In genomic region chr1:20601123-20601825, GRCh38 we compare ENCODE assay signal across 15 cellular contexts. TPM values are rescaled to one million over a fixed set of nuclear protein-coding genes. Genes with fewer than 3 reads are reported as not detected.
DNase-seq lines count a peak whose midpoint lies in the region; ATAC-seq and TF ChIP-seq lines count a peak whose summit lies in the region.
"Had no signal": no experiment of that assay in that cellular context is flagged by ENCODE, and none has a peak within 500 bp of the region (broad histone marks: within the 10 kb centered on the region; RNA-seq: fewer than 3 reads in every experiment).

No MANE protein-coding gene starts in this region.

- H3K9ac ChIP-seq in HCT116 (ENCODE audit: low read length), result no peak overlapping the region

- peaks cover 17 to 53% of the 10 kb centered on the region in 2 experiments for H3K4me1 ChIP-seq in HCT116 (ENCODE audit: control insufficient read depth in 1 of 2, insufficient read depth in 2 of 2, low read length in 2 of 2)
- peaks cover 51% of the 10 kb centered on the region for H3K4me1 ChIP-seq in RWPE2 (ENCODE audit: insufficient read depth, poor library complexity, severe bottlenecking)
- H3K4me1 ChIP-seq: gastroesophageal sphincter had no signal

- CTCF ChIA-PET in HCT116 (lab: Charles Lee), result interaction anchor here (0.7 kb wide), 1 partner anchor 35 kb away, joined by 5 read pairs; no protein-coding TSS in a partner anchor

- BruUV-seq in HCT116 (replicated peaks; lab: Mats Ljungman, UMichigan), result no TSS peak

- H3K36me3 ChIP-seq in HCT116 (ENCODE audit: control insufficient read depth in 1 of 2, insufficient read depth in 2 of 2, low read length in 2 of 2), result no peaks in the 10 kb centered on the region
- peaks cover 6% of the 10 kb centered on the region; the same call in 1 of the 2 replicates for H3K36me3 ChIP-seq in RWPE2 (ENCODE audit: low read depth)
- H3K36me3 ChIP-seq: gastroesophageal sphincter had no signal

- ATAC-seq in HCT116 (no peak), RWPE2 (ENCODE audit: low read depth) (peak; percentile 32; the same call in 2 of the 3 replicates)
- ATAC-seq: activated T-cell treated with anti-CD3 and anti-CD28 coated beads, Interleukin-2, amount 50 U/mL, for 72 hours; gastroesophageal sphincter; GM12878 had no signal

- no peak overlapping the region for H2AFZ ChIP-seq in HCT116 (ENCODE audit: low read depth, low read length, poor library complexity, severe bottlenecking)

- no peaks in the 10 kb centered on the region for H3K9me2 ChIP-seq in HCT116 (ENCODE audit: insufficient read depth)

- no peaks in the 10 kb centered on the region for H3K27me3 ChIP-seq in HCT116 (ENCODE audit: insufficient read depth, low read length)
- no peaks in the 10 kb centered on the region for H3K27me3 ChIP-seq in RWPE2 (ENCODE audit: insufficient read depth, poor library complexity, severe bottlenecking)

- DNase-seq in HCT116 (ENCODE audit: low read depth, low spot score), result no peak
- no peak for DNase-seq in RWPE2 (ENCODE audit: low spot score)
- peak; percentile 27 for DNase-seq in fibroblast of the aortic adventitia (ENCODE audit: low read depth)
- no peak for DNase-seq in activated CD4-positive, alpha-beta T cell treated with anti-CD3 and anti-CD28 coated beads for 4 hours
- DNase-seq in C1 segment of cervical spinal cord (lab: John Stamatoyannopoulos, UW), result no peak
- DNase-seq in GM13977 (ENCODE audit: low spot score), result no peak
- DNase-seq: activated CD4-positive, alpha-beta T cell treated with anti-CD3 and anti-CD28 coated beads, Interleukin-2, amount 50 U/mL, for 4 hours; activated T-cell treated with anti-CD3 and anti-CD28 coated beads, Interleukin-2, amount 50 U/mL, for 72 hours; DMS79 treated with DMSO at 0.1 percent for 48 hours; NCI-H1694; NCI-H524 treated with DMSO at 0.1 percent for 48 hours had no signal

- TF ChIP-seq CTCF in HCT116 (IDR thresholded peaks at IDR 0.05 in 2 of 3, conservative IDR thresholded peaks at IDR 0.05 in 1 of 3; ENCODE audit: borderline replicate concordance in 1 of 3, insufficient read depth in 1 of 3, low read depth in 2 of 3, low read length in 2 of 3) (no peak), RWPE2 (IDR thresholded peaks at IDR 0.05; ENCODE audit: poor library complexity, severe bottlenecking) (no peak), fibroblast of the aortic adventitia (IDR thresholded peaks at IDR 0.05; ENCODE audit: insufficient read depth, low read length) (no peak), GM13977 (IDR thresholded peaks at IDR 0.05; ENCODE audit: extremely low read depth, insufficient read depth, missing control alignments) (no peak)

- H3K9me3 ChIP-seq in HCT116 (ENCODE audit: control insufficient read depth in 1 of 2, insufficient read depth in 1 of 2, low read depth in 1 of 2, low read length in 2 of 2) (no peaks in the 10 kb centered on the region; a peak in 1 of 4 replicates), RWPE2 (ENCODE audit: severe bottlenecking) (no peaks in the 10 kb centered on the region)
- H3K9me3 ChIP-seq: gastroesophageal sphincter had no signal

- no peak overlapping the region for H3K27ac ChIP-seq in HCT116 (ENCODE audit: low read depth, low read length)
- H3K27ac ChIP-seq in RWPE2 (ENCODE audit: poor library complexity, severe bottlenecking), result peak overlapping the region; percentile 81
- H3K27ac ChIP-seq: gastroesophageal sphincter had no signal

- in situ Hi-C loops in GM13977 (cut with MboI; ENCODE audit: low pct_unique_long_range_greater_than_20kb, low sequenced_read_pairs, unreplicated experiment), result no loop called here

- TF ChIP-seq POLR2A in HCT116 (IDR thresholded peaks at IDR 0.05; ENCODE audit: borderline replicate concordance, extremely low read depth, insufficient read depth, insufficient read length), result no peak

- POLR2A ChIA-PET in HCT116 (lab: Charles Lee), result interaction anchor here (2.1 kb wide), 1 partner anchor 13 kb away, joined by 6 read pairs; the partner anchor contains the start of gene CDA

- H3K4me3 ChIP-seq in HCT116 (replicated peaks in 1 of 2; ENCODE audit: low read depth in 1 of 2, low read length in 2 of 2) (no peak overlapping the region), RWPE2 (ENCODE audit: severe bottlenecking) (no peak overlapping the region), fibroblast of the aortic adventitia (ENCODE audit: low read depth, low read length) (no peak overlapping the region)
- H3K4me3 ChIP-seq: gastroesophageal sphincter, GM12878 had no signal

- no peaks in the 10 kb centered on the region for H4K20me1 ChIP-seq in HCT116 (ENCODE audit: insufficient read depth)

- intact Hi-C loops in HCT116 (cut with micrococcal nuclease), result no loop called here

- peak overlapping the region; percentile 7; the same call in 1 of the 2 replicates for H3K4me2 ChIP-seq in HCT116 (ENCODE audit: low read length)

- RAD21 ChIA-PET in HCT116 (lab: Charles Lee; ENCODE audit: low non-redundant PET in 1 of 2, low total read pairs in 2 of 2, uncharacterized antibody in 2 of 2, unreplicated experiment in 2 of 2), result interaction anchor here in 1 of 2 experiments (0.6 kb wide), 1 partner anchor 41 kb away, joined by 4 read pairs; no protein-coding TSS in a partner anchor

- no peak for TF ChIP-seq RAD21 in HCT116 (IDR thresholded peaks at IDR 0.05; ENCODE audit: low read depth)

- no peaks in the 10 kb centered on the region for H3K79me2 ChIP-seq in HCT116 (ENCODE audit: insufficient read depth, low read length)

TF ChIP-seq in HCT116, 20 proteins besides CTCF, POLR2A, EP300 and RAD21 (continues in another document):
- no peak for TF ChIP-seq ZFX (IDR thresholded peaks at IDR 0.05)
- TF ChIP-seq ELF1 (IDR thresholded peaks at IDR 0.05; ENCODE audit: borderline replicate concordance, low read depth), result no peak
- TF ChIP-seq EZH2 (IDR thresholded peaks at IDR 0.05), result no peak
- no peak for TF ChIP-seq ZNF274 (IDR thresholded peaks at IDR 0.05; ENCODE audit: low read depth, low read length)
- no peak for TF ChIP-seq YY1 (IDR thresholded peaks at IDR 0.05; ENCODE audit: extremely low read depth, insufficient replicate concordance, low read depth, low read length)
- TF ChIP-seq POLR2AphosphoS5 (IDR thresholded peaks at IDR 0.05; ENCODE audit: low read depth, low read length), result no peak
- 0 out of 2 replicates have a peak, but pooled peaks have one; percentile 24 for TF ChIP-seq SP1 (IDR thresholded peaks at IDR 0.05; ENCODE audit: low read depth)
- TF ChIP-seq ATF3 (IDR thresholded peaks at IDR 0.05), result no peak
- TF ChIP-seq EZH2phosphoT487 (IDR thresholded peaks at IDR 0.05; ENCODE audit: borderline replicate concordance), result no peak
- TF ChIP-seq REST (IDR thresholded peaks at IDR 0.05; ENCODE audit: low read depth), result no peak
- TF ChIP-seq CBX3 (IDR thresholded peaks at IDR 0.05; ENCODE audit: low read depth), result no peak
- no peak for TF ChIP-seq CEBPB (IDR thresholded peaks at IDR 0.05; ENCODE audit: low read depth)
- TF ChIP-seq SRF (IDR thresholded peaks at IDR 0.05; ENCODE audit: low read depth), result no peak

RNA-seq across cellular contexts. Expression of gene CDA, which starts 12.4 kb away (rescaled TPM):
- total RNA-seq in HCT116 (2021; ENCODE audit: unreplicated experiment) (28.6 TPM), fibroblast of the aortic adventitia (ENCODE audit: low replicate concordance) (0.27 TPM in 1 of 2 replicates, not detected in the other)
- 65.7 and 68.1 TPM in 2 replicates for polyA plus RNA-seq in HCT116 (2012)
- total RNA-seq: activated T-cell treated with anti-CD3 and anti-CD28 coated beads, Interleukin-2, amount 50 U/mL, for 72 hours; GM12878; T-helper 2 cell treated with Interferon-gamma antibody and Interleukin-4, amounts not matched to agents 100 ng/mL and 5 ng/mL, for 36 hours had no signal
- polyA plus RNA-seq: GM12878 had no signal

RNA-seq across cellular contexts. Expression of gene PINK1, which starts 32.0 kb away (rescaled TPM):
- total RNA-seq in HCT116 (2021; ENCODE audit: unreplicated experiment) (29.4 TPM), fibroblast of the aortic adventitia (ENCODE audit: low replicate concordance) (38.1 and 43.0 TPM in 2 replicates)
- polyA plus RNA-seq in HCT116 (2012), result 36.5 and 44.2 TPM in 2 replicates

RNA-seq across cellular contexts. Expression of gene FAM43B, which starts 48.9 kb away (rescaled TPM):
- total RNA-seq in HCT116 (2021; ENCODE audit: unreplicated experiment) (not detected), fibroblast of the aortic adventitia (ENCODE audit: low replicate concordance) (0.90 TPM in 1 of 2 replicates, not detected in the other)
- not detected in 2 replicates for polyA plus RNA-seq in HCT116 (2012)
- total RNA-seq: activated T-cell treated with anti-CD3 and anti-CD28 coated beads, Interleukin-2, amount 50 U/mL, for 72 hours; GM12878; T-helper 2 cell treated with Interferon-gamma antibody and Interleukin-4, amounts not matched to agents 100 ng/mL and 5 ng/mL, for 36 hours had no signal
- polyA plus RNA-seq: BJ, GM12878 had no signal

RNA-seq across cellular contexts. Expression of gene DDOST, which starts 59.9 kb away (rescaled TPM):
- total RNA-seq in HCT116 (2021; ENCODE audit: unreplicated experiment), result 387 TPM
- 439 and 445 TPM in 2 replicates for polyA plus RNA-seq in HCT116 (2012)
- 54.0 and 183 TPM in 2 replicates for total RNA-seq in fibroblast of the aortic adventitia (ENCODE audit: low replicate concordance)

Comparison
In these comparisons a context has a peak if more than half of its experiments do, and no peak if none do; other contexts are left out.
1. RNA of gene CDA, which starts 12.4 kb away (total RNA-seq): 28.6 TPM in HCT116 (single experiment); 0.27 TPM in fibroblast of the aortic adventitia; every median in the first group is over 10 times any median in the second.